In the genomic region with DNA sequence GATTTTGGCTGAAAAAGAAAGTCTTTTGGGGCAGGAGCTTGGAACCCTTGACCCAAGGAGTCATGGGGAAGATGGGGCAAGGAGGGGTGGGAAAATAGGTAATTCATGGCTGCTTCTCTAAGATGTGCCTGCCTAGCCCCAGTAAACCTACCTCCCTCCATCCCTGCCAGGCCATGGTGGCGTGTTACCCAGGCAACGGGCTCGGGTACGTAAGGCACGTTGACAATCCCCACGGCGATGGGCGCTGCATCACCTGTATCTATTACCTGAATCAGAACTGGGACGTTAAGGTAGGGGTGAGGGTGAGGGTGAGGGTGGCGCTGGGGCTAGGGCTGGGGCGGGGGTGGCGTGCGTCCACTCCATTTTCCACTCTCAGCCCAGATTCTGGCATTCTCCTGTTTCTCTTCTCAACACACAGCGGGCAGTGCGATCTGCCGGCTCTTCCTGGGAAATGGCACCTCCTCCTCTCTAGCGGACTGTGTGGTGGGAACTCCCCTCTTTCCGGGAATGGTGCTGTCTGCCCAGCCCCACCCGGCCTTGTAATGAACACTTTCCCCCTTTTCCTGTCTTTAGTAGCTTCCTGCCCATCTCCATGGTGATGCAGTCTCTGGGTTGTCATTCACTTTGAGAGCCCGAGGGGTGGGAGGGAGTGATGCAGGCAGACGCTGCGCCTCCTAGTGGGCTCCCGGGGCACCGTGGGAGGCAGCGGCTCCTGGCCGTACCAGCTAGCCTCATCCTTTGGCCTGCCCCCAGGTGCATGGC, we compare ENCODE assay signal across 1 cellular context.
TF ChIP-seq lines count a peak whose summit lies in the region.

No MANE protein-coding gene starts in this region.

TF ChIP-seq in HEK293, 187 proteins besides CTCF, POLR2A, EP300 and RAD21 (continued from another document and continues in another):
- TF ChIP-seq, protein P1, sequence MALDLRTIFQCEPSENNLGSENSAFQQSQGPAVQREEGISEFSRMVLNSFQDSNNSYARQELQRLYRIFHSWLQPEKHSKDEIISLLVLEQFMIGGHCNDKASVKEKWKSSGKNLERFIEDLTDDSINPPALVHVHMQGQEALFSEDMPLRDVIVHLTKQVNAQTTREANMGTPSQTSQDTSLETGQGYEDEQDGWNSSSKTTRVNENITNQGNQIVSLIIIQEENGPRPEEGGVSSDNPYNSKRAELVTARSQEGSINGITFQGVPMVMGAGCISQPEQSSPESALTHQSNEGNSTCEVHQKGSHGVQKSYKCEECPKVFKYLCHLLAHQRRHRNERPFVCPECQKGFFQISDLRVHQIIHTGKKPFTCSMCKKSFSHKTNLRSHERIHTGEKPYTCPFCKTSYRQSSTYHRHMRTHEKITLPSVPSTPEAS (tag by site-specific recombination; IDR thresholded peaks at IDR 0.05), result no peak
- TF ChIP-seq, protein P2, sequence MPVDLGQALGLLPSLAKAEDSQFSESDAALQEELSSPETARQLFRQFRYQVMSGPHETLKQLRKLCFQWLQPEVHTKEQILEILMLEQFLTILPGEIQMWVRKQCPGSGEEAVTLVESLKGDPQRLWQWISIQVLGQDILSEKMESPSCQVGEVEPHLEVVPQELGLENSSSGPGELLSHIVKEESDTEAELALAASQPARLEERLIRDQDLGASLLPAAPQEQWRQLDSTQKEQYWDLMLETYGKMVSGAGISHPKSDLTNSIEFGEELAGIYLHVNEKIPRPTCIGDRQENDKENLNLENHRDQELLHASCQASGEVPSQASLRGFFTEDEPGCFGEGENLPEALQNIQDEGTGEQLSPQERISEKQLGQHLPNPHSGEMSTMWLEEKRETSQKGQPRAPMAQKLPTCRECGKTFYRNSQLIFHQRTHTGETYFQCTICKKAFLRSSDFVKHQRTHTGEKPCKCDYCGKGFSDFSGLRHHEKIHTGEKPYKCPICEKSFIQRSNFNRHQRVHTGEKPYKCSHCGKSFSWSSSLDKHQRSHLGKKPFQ (tag by site-specific recombination; IDR thresholded peaks at IDR 0.05), result 0 out of 2 replicates have a peak, but pooled peaks have one; percentile 4
- TF ChIP-seq ZFHX2 (tag by site-specific recombination; conservative IDR thresholded peaks at IDR 0.05) (peak; percentile 88), ZNF626 (tag by site-specific recombination; IDR thresholded peaks at IDR 0.05) (no peak), ZNF843 (tag by site-specific recombination; IDR thresholded peaks at IDR 0.05) (peak; percentile 69), ZNF514 (tag by site-specific recombination; IDR thresholded peaks at IDR 0.05) (no peak), ZBTB21 (tag by site-specific recombination; IDR thresholded peaks at IDR 0.05) (0 out of 2 replicates have a peak, but pooled peaks have one; percentile 23), YY1 (tag by site-specific recombination; IDR thresholded peaks at IDR 0.05) (no peak; the same call in 1 of the 2 replicates), ZSCAN30 (tag by site-specific recombination; IDR thresholded peaks at IDR 0.05) (peak; percentile 96), MEIS1 (CRISPR knock-in tag; IDR thresholded peaks at IDR 0.05; ENCODE audit: borderline replicate concordance) (no peak), ZFP3 (tag by site-specific recombination; IDR thresholded peaks at IDR 0.05; ENCODE audit: low read depth) (no peak), ZNF433 (tag by site-specific recombination; IDR thresholded peaks at IDR 0.05; ENCODE audit: low read depth) (no peak), BCL11A (tag by site-specific recombination; IDR thresholded peaks at IDR 0.05; ENCODE audit: low read depth) (no peak), ZNF394 (tag by site-specific recombination; IDR thresholded peaks at IDR 0.05; ENCODE audit: borderline replicate concordance) (no peak; the same call in 1 of the 2 replicates), ZNF174 (tag by site-specific recombination; IDR thresholded peaks at IDR 0.05) (no peak), ZFP37 (tag by site-specific recombination; IDR thresholded peaks at IDR 0.05) (peak; percentile 42; the same call in 1 of the 2 replicates), ZNF776 (tag by site-specific recombination; IDR thresholded peaks at IDR 0.05; ENCODE audit: borderline replicate concordance) (no peak), ZNF239 (tag by site-specific recombination; IDR thresholded peaks at IDR 0.05) (no peak), ZNF660 (tag by site-specific recombination; IDR thresholded peaks at IDR 0.05) (peak; percentile 92; the same call in 1 of the 2 replicates), ZNF707 (tag by site-specific recombination; IDR thresholded peaks at IDR 0.05) (no peak), ZNF140 (tag by site-specific recombination; IDR thresholded peaks at IDR 0.05) (no peak), ZXDB (tag by site-specific recombination; IDR thresholded peaks at IDR 0.05) (peak; percentile 50), ZNF266 (tag by site-specific recombination; IDR thresholded peaks at IDR 0.05; ENCODE audit: low read depth) (no peak), ZNF558 (tag by site-specific recombination; IDR thresholded peaks at IDR 0.05) (no peak; the same call in 1 of the 2 replicates), ZFP69B (tag by site-specific recombination; IDR thresholded peaks at IDR 0.05) (peak; percentile 90), ZNF585B (tag by site-specific recombination; IDR thresholded peaks at IDR 0.05) (no peak)
- TF ChIP-seq, protein P3, sequence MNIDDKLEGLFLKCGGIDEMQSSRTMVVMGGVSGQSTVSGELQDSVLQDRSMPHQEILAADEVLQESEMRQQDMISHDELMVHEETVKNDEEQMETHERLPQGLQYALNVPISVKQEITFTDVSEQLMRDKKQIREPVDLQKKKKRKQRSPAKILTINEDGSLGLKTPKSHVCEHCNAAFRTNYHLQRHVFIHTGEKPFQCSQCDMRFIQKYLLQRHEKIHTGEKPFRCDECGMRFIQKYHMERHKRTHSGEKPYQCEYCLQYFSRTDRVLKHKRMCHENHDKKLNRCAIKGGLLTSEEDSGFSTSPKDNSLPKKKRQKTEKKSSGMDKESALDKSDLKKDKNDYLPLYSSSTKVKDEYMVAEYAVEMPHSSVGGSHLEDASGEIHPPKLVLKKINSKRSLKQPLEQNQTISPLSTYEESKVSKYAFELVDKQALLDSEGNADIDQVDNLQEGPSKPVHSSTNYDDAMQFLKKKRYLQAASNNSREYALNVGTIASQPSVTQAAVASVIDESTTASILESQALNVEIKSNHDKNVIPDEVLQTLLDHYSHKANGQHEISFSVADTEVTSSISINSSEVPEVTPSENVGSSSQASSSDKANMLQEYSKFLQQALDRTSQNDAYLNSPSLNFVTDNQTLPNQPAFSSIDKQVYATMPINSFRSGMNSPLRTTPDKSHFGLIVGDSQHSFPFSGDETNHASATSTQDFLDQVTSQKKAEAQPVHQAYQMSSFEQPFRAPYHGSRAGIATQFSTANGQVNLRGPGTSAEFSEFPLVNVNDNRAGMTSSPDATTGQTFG (tag by site-specific recombination; IDR thresholded peaks at IDR 0.05; ENCODE audit: borderline replicate concordance), result no peak
- TF ChIP-seq, protein P4, sequence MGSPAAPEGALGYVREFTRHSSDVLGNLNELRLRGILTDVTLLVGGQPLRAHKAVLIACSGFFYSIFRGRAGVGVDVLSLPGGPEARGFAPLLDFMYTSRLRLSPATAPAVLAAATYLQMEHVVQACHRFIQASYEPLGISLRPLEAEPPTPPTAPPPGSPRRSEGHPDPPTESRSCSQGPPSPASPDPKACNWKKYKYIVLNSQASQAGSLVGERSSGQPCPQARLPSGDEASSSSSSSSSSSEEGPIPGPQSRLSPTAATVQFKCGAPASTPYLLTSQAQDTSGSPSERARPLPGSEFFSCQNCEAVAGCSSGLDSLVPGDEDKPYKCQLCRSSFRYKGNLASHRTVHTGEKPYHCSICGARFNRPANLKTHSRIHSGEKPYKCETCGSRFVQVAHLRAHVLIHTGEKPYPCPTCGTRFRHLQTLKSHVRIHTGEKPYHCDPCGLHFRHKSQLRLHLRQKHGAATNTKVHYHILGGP (tag by site-specific recombination; IDR thresholded peaks at IDR 0.05), result no peak
- TF ChIP-seq, protein P5, sequence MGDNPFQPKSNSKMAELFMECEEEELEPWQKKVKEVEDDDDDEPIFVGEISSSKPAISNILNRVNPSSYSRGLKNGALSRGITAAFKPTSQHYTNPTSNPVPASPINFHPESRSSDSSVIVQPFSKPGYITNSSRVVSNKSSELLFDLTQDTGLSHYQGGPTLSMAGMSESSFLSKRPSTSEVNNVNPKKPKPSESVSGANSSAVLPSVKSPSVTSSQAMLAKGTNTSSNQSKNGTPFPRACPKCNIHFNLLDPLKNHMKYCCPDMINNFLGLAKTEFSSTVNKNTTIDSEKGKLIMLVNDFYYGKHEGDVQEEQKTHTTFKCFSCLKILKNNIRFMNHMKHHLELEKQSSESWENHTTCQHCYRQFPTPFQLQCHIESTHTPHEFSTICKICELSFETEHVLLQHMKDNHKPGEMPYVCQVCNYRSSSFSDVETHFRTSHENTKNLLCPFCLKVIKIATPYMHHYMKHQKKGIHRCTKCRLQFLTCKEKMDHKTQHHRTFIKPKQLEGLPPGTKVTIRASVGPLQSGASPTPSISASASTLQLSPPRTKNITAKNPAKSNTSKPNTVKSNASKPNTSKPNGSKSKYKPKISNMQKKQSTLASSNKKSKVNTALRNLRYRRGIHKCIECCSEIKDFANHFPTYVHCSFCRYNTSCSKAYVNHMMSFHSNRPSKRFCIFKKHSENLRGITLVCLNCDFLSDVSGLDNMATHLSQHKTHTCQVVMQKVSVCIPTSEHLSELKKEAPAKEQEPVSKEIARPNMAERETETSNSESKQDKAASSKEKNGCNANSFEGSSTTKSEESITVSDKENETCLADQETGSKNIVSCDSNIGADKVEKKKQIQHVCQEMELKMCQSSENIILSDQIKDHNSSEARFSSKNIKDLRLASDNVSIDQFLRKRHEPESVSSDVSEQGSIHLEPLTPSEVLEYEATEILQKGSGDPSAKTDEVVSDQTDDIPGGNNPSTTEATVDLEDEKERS (tag by site-specific recombination; IDR thresholded peaks at IDR 0.05), result no peak
- TF ChIP-seq, protein P6, sequence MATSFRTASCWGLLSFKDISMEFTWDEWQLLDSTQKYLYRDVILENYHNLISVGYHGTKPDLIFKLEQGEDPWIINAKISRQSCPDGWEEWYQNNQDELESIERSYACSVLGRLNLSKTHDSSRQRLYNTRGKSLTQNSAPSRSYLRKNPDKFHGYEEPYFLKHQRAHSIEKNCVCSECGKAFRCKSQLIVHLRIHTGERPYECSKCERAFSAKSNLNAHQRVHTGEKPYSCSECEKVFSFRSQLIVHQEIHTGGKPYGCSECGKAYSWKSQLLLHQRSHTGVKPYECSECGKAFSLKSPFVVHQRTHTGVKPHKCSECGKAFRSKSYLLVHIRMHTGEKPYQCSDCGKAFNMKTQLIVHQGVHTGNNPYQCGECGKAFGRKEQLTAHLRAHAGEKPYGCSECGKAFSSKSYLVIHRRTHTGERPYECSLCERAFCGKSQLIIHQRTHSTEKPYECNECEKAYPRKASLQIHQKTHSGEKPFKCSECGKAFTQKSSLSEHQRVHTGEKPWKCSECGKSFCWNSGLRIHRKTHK (tag by site-specific recombination; IDR thresholded peaks at IDR 0.05), result no peak
- TF ChIP-seq, protein P7, sequence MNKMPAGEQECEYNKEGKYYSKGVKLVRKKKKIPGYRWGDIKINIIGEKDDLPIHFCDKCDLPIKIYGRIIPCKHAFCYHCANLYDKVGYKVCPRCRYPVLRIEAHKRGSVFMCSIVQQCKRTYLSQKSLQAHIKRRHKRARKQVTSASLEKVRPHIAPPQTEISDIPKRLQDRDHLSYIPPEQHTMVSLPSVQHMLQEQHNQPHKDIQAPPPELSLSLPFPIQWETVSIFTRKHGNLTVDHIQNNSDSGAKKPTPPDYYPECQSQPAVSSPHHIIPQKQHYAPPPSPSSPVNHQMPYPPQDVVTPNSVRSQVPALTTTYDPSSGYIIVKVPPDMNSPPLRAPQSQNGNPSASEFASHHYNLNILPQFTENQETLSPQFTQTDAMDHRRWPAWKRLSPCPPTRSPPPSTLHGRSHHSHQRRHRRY (tag by site-specific recombination; IDR thresholded peaks at IDR 0.05), result no peak
- TF ChIP-seq, protein P8, sequence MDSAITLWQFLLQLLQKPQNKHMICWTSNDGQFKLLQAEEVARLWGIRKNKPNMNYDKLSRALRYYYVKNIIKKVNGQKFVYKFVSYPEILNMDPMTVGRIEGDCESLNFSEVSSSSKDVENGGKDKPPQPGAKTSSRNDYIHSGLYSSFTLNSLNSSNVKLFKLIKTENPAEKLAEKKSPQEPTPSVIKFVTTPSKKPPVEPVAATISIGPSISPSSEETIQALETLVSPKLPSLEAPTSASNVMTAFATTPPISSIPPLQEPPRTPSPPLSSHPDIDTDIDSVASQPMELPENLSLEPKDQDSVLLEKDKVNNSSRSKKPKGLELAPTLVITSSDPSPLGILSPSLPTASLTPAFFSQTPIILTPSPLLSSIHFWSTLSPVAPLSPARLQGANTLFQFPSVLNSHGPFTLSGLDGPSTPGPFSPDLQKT (IDR thresholded peaks at IDR 0.05; ENCODE audit: borderline replicate concordance, low read depth, low read length), result no peak
- TF ChIP-seq, protein P9, sequence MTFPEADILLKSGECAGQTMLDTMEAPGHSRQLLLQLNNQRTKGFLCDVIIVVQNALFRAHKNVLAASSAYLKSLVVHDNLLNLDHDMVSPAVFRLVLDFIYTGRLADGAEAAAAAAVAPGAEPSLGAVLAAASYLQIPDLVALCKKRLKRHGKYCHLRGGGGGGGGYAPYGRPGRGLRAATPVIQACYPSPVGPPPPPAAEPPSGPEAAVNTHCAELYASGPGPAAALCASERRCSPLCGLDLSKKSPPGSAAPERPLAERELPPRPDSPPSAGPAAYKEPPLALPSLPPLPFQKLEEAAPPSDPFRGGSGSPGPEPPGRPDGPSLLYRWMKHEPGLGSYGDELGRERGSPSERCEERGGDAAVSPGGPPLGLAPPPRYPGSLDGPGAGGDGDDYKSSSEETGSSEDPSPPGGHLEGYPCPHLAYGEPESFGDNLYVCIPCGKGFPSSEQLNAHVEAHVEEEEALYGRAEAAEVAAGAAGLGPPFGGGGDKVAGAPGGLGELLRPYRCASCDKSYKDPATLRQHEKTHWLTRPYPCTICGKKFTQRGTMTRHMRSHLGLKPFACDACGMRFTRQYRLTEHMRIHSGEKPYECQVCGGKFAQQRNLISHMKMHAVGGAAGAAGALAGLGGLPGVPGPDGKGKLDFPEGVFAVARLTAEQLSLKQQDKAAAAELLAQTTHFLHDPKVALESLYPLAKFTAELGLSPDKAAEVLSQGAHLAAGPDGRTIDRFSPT (tag by site-specific recombination; IDR thresholded peaks at IDR 0.05), result peak; percentile 43; the same call in 1 of the 2 replicates
- TF ChIP-seq, protein P10, sequence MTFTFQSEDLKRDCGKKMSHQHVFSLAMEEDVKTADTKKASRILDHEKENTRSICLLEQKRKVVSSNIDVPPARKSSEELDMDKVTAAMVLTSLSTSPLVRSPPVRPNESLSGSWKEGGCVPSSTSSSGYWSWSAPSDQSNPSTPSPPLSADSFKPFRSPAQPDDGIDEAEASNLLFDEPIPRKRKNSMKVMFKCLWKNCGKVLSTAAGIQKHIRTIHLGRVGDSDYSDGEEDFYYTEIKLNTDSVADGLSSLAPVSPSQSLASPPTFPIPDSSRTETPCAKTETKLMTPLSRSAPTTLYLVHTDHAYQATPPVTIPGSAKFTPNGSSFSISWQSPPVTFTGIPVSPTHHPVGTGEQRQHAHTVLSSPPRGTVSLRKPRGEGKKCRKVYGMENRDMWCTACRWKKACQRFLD (tag by site-specific recombination; IDR thresholded peaks at IDR 0.05), result no peak
